1 cellular context compared by ENCODE assay signal in the genomic region with DNA sequence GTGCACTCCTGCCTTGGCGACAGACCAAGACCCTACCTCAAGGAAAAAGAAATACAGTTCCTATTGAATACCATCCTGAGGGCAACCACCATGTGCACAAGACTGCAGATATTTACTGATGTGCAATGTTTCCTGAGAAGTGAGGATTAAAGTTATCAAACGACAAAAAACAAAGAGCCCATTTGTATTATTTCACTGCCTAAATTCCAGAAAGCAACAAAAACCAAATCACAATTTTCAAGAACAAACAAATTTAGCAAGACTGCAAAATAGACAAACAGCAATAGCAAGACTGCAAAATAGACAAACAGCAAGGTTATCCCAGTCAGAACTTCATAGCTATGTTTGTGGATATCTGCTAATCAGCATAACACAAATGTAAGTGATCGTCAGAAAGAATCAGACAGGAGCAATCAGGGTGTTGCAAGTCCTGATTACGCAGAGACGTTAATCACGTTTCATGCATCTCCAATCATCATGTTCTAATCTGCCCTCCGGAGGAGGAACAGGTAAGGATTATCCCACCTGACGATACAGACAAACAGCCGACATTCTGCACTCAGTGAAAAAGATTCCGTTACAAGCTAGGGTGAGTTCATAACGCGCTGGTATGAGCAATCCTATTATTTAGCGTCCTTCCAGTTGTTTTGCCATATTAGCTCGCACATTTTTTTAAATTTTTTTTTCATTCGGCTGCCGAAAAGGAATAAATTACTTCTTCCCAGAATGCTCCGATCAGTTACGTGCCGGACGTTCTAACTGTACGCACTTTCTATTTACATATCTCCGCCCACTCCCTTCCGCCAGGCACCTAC.
A peak's percentile ranks its signal among the peaks of the same experiment; 100 is the strongest.
TF ChIP-seq lines count a peak whose summit lies in the region.

No MANE protein-coding gene starts in this region.

TF ChIP-seq in SK-N-SH, 30 proteins besides CTCF, POLR2A, EP300 and RAD21 (continued from another document):
- peak; percentile 92 for TF ChIP-seq CHD2 (IDR thresholded peaks at IDR 0.05; ENCODE audit: low read length, partially characterized antibody)
- TF ChIP-seq, protein P1, sequence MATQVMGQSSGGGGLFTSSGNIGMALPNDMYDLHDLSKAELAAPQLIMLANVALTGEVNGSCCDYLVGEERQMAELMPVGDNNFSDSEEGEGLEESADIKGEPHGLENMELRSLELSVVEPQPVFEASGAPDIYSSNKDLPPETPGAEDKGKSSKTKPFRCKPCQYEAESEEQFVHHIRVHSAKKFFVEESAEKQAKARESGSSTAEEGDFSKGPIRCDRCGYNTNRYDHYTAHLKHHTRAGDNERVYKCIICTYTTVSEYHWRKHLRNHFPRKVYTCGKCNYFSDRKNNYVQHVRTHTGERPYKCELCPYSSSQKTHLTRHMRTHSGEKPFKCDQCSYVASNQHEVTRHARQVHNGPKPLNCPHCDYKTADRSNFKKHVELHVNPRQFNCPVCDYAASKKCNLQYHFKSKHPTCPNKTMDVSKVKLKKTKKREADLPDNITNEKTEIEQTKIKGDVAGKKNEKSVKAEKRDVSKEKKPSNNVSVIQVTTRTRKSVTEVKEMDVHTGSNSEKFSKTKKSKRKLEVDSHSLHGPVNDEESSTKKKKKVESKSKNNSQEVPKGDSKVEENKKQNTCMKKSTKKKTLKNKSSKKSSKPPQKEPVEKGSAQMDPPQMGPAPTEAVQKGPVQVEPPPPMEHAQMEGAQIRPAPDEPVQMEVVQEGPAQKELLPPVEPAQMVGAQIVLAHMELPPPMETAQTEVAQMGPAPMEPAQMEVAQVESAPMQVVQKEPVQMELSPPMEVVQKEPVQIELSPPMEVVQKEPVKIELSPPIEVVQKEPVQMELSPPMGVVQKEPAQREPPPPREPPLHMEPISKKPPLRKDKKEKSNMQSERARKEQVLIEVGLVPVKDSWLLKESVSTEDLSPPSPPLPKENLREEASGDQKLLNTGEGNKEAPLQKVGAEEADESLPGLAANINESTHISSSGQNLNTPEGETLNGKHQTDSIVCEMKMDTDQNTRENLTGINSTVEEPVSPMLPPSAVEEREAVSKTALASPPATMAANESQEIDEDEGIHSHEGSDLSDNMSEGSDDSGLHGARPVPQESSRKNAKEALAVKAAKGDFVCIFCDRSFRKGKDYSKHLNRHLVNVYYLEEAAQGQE (IDR thresholded peaks at IDR 0.05; ENCODE audit: low read depth, low read length): peak; percentile 78
- TF ChIP-seq, protein P2, sequence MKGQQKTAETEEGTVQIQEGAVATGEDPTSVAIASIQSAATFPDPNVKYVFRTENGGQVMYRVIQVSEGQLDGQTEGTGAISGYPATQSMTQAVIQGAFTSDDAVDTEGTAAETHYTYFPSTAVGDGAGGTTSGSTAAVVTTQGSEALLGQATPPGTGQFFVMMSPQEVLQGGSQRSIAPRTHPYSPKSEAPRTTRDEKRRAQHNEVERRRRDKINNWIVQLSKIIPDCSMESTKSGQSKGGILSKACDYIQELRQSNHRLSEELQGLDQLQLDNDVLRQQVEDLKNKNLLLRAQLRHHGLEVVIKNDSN (IDR thresholded peaks at IDR 0.05; ENCODE audit: borderline replicate concordance, low read depth): 0 out of 2 replicates have a peak, but pooled peaks have one; percentile 8
- TF ChIP-seq SIN3A (IDR thresholded peaks at IDR 0.05; ENCODE audit: borderline replicate concordance, low read depth, low read length): peak; percentile 100
- peak; percentile 52; the same call in 1 of the 2 replicates for TF ChIP-seq FOSL2 (IDR thresholded peaks at IDR 0.05; ENCODE audit: borderline replicate concordance, low read depth)
- peak; percentile 81 for TF ChIP-seq GATA2 (CRISPR knock-in tag; IDR thresholded peaks at IDR 0.05)
- 0 out of 2 replicates have a peak, but pooled peaks have one; percentile 40 for TF ChIP-seq MEF2A (IDR thresholded peaks at IDR 0.05; ENCODE audit: borderline replicate concordance, low read depth)
- TF ChIP-seq NFIC (IDR thresholded peaks at IDR 0.05; ENCODE audit: borderline replicate concordance): 0 out of 2 replicates have a peak, but pooled peaks have one; percentile 5
- TF ChIP-seq FOXM1 (IDR thresholded peaks at IDR 0.05; ENCODE audit: low read depth): no peak
- TF ChIP-seq SMC3 (IDR thresholded peaks at IDR 0.05; ENCODE audit: low read depth, low read length): no peak
- peak; percentile 55 for TF ChIP-seq TCF12 (IDR thresholded peaks at IDR 0.05)
- TF ChIP-seq YY1 (IDR thresholded peaks at IDR 0.05; ENCODE audit: low read depth): no peak
- TF ChIP-seq, protein P3, sequence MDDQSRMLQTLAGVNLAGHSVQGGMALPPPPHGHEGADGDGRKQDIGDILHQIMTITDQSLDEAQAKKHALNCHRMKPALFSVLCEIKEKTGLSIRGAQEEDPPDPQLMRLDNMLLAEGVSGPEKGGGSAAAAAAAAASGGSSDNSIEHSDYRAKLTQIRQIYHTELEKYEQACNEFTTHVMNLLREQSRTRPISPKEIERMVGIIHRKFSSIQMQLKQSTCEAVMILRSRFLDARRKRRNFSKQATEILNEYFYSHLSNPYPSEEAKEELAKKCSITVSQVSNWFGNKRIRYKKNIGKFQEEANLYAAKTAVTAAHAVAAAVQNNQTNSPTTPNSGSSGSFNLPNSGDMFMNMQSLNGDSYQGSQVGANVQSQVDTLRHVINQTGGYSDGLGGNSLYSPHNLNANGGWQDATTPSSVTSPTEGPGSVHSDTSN (IDR thresholded peaks at IDR 0.05): peak; percentile 81
- peak; percentile 55 for TF ChIP-seq ELF1 (IDR thresholded peaks at IDR 0.05)
- TF ChIP-seq, protein P4, sequence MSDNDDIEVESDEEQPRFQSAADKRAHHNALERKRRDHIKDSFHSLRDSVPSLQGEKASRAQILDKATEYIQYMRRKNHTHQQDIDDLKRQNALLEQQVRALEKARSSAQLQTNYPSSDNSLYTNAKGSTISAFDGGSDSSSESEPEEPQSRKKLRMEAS (IDR thresholded peaks at IDR 0.05; ENCODE audit: low read depth): peak; percentile 9; the same call in 1 of the 2 replicates
- TF ChIP-seq, protein P5, sequence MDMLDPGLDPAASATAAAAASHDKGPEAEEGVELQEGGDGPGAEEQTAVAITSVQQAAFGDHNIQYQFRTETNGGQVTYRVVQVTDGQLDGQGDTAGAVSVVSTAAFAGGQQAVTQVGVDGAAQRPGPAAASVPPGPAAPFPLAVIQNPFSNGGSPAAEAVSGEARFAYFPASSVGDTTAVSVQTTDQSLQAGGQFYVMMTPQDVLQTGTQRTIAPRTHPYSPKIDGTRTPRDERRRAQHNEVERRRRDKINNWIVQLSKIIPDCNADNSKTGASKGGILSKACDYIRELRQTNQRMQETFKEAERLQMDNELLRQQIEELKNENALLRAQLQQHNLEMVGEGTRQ (IDR thresholded peaks at IDR 0.05; ENCODE audit: borderline replicate concordance, low read depth, low read length): no peak
- peak; percentile 86 for TF ChIP-seq JUND (IDR thresholded peaks at IDR 0.05)
- TF ChIP-seq RFX5 (IDR thresholded peaks at IDR 0.05; ENCODE audit: low read length): no peak; the same call in 1 of the 2 replicates
- peak; percentile 56 for TF ChIP-seq GABPA (IDR thresholded peaks at IDR 0.05; ENCODE audit: low read depth)
- peak; percentile 100 for TF ChIP-seq POLR2AphosphoS5 (IDR thresholded peaks at IDR 0.05; ENCODE audit: low read depth, low read length)
- TF ChIP-seq TAF1 (IDR thresholded peaks at IDR 0.05; ENCODE audit: borderline replicate concordance, low read depth, low read length): peak; percentile 70
- peak; percentile 48; the same call in 1 of the 2 replicates for TF ChIP-seq MXI1 (IDR thresholded peaks at IDR 0.05; ENCODE audit: low read depth, low read length)
- TF ChIP-seq RCOR1 (IDR thresholded peaks at IDR 0.05; ENCODE audit: low read length): no peak; the same call in 1 of the 2 replicates
- TF ChIP-seq TEAD4 (IDR thresholded peaks at IDR 0.05; ENCODE audit: borderline replicate concordance, insufficient read depth): peak; percentile 53; the same call in 1 of the 2 replicates
- TF ChIP-seq EZH2phosphoT487 (IDR thresholded peaks at IDR 0.05; ENCODE audit: borderline replicate concordance, low read depth): no peak
- 0 out of 2 replicates have a peak, but pooled peaks have one; percentile 49 for TF ChIP-seq FOXJ3 (CRISPR knock-in tag; IDR thresholded peaks at IDR 0.05)
